8 cellular contexts compared by ENCODE assay signal in the genomic region with DNA sequence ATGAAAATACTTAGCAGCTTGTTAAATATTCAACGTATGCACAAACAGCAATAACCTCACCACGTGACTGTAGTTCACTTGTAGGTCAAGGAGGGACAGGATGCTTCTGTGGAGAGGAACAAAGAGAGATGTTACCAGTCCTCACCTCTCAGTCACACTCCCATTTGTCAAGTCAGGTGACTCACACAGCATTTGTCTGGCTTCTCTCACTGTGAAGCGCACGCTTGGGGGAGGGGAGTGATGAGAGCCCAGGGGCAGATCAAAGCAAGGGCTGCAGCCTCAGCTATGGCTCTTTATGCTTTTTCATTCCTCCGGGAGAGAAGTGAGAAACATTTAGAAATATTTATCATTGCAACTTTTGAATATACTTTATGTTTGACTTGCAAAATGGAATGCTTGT. TPM values are rescaled to one million over a fixed set of nuclear protein-coding genes. Genes with fewer than 3 reads are reported as not detected.
DNase-seq lines count a peak whose midpoint lies in the region; ATAC-seq lines count a peak whose summit lies in the region.
"Had no signal": no experiment of that assay in that cellular context is flagged by ENCODE, and none has a peak within 500 bp of the region (broad histone marks: within the 10 kb centered on the region; RNA-seq: fewer than 3 reads in every experiment).

No MANE protein-coding gene starts in this region.

- CTCF ChIA-PET in activated naive CD4-positive, alpha-beta T cell treated with anti-CD3 and anti-CD28 coated beads for 36 hours (lab: Charles Lee), result interaction anchor here (0.6 to 1.8 kb wide), 5 partner anchors 24 to 659 kb away, joined by 3 to 7 read pairs (median 5); no protein-coding TSS in a partner anchor

- peaks cover 46% of the 10 kb centered on the region for H3K27me3 Mint-ChIP-seq in activated naive CD4-positive, alpha-beta T cell treated with anti-CD3 and anti-CD28 coated beads for 36 hours (ENCODE audit: low read depth)
- H3K27me3 Mint-ChIP-seq in memory B cell, result peaks cover 24% of the 10 kb centered on the region

- DNase-seq in NCI-H2029 treated with DMSO at 0.1 percent for 48 hours (lab: John Stamatoyannopoulos, UW) (peak; percentile 33), memory B cell (ENCODE audit: low spot score in 2 of 2) (no peak), cerebellar nuclear complex (lab: John Stamatoyannopoulos, UW) (no peak), amniotic stem cell (lab: John Stamatoyannopoulos, UW) (no peak)
- DNase-seq in activated naive CD4-positive, alpha-beta T cell treated with anti-CD3 and anti-CD28 coated beads for 36 hours, result peak; percentile 61

- peaks cover 27% of the 10 kb centered on the region for H3K4me1 Mint-ChIP-seq in activated naive CD4-positive, alpha-beta T cell treated with anti-CD3 and anti-CD28 coated beads for 36 hours (ENCODE audit: low read depth)
- peaks cover 10% of the 10 kb centered on the region for H3K4me1 Mint-ChIP-seq in memory B cell

- no peak overlapping the region for H3K4me3 Mint-ChIP-seq in activated naive CD4-positive, alpha-beta T cell treated with anti-CD3 and anti-CD28 coated beads for 36 hours
- no peak overlapping the region for H3K4me3 Mint-ChIP-seq in memory B cell

- H3K27ac Mint-ChIP-seq in activated naive CD4-positive, alpha-beta T cell treated with anti-CD3 and anti-CD28 coated beads for 36 hours, result no peak overlapping the region
- no peak overlapping the region for H3K27ac Mint-ChIP-seq in memory B cell

- intact Hi-C loops in activated naive CD4-positive, alpha-beta T cell treated with anti-CD3 and anti-CD28 coated beads for 36 hours (cut with micrococcal nuclease), result loop anchor here (2.0 kb wide), 1 partner anchor 28 kb away; no protein-coding TSS in a partner anchor

- H3K36me3 Mint-ChIP-seq in activated naive CD4-positive, alpha-beta T cell treated with anti-CD3 and anti-CD28 coated beads for 36 hours (ENCODE audit: low read depth), result no peaks in the 10 kb centered on the region
- no peaks in the 10 kb centered on the region for H3K36me3 Mint-ChIP-seq in memory B cell

- ATAC-seq in GM21360 (IDR thresholded peaks at IDR 0.05; ENCODE audit: unreplicated experiment) (peak; percentile 40), memory B cell (ENCODE audit: low read depth) (peak; percentile 39), GM21447 (IDR thresholded peaks at IDR 0.05; ENCODE audit: unreplicated experiment) (no peak)
- ATAC-seq: Panc1 had no signal

- no peaks in the 10 kb centered on the region for H3K9me3 Mint-ChIP-seq in activated naive CD4-positive, alpha-beta T cell treated with anti-CD3 and anti-CD28 coated beads for 36 hours
- H3K9me3 Mint-ChIP-seq in memory B cell, result peaks cover 1% of the 10 kb centered on the region

RNA-seq across cellular contexts. Expression of gene RBM20, which starts 2.9 kb away (rescaled TPM):
- under 1 TPM; 0.40 to 0.50 TPM for total RNA-seq in activated naive CD4-positive, alpha-beta T cell treated with anti-CD3 and anti-CD28 coated beads for 36 hours

Comparison
In these comparisons a context has a peak if more than half of its experiments do, and no peak if none do; other contexts are left out.
1. DNase-seq: peak in NCI-H2029 treated with DMSO at 0.1 percent for 48 hours (single experiment) and activated naive CD4-positive, alpha-beta T cell treated with anti-CD3 and anti-CD28 coated beads for 36 hours (single experiment); none in memory B cell (0 of 2), cerebellar nuclear complex (0 of 2) and amniotic stem cell (single experiment).